Comparison of ENCODE assay signal across 1 cellular context in the genomic region with DNA sequence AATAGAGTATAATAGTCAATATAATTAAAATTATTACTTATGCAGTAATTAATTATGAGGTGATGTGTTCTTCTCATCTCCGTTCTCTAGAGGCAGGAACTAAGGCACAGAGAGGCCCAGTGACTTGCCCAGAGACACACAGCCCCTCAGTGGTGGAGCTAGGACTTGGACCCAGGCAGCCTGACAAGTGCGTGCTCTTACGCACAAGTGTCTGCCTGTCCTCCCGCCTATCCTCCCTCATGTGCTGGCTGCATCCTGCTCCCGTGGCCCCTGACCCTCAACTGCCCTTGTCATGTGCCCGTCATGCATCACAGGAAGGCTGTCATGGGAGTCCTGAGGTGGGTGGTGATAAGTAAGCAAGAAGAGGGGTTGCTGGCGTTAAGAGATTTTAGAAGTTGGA.
TF ChIP-seq lines count a peak whose summit lies in the region.

No MANE protein-coding gene starts in this region.

TF ChIP-seq in HEK293, 187 proteins besides CTCF, POLR2A, EP300 and RAD21:
- TF ChIP-seq ZBTB17 (tag by site-specific recombination; IDR thresholded peaks at IDR 0.05) (no peak), ZNF768 (tag by site-specific recombination; IDR thresholded peaks at IDR 0.05) (0 out of 2 replicates have a peak, but pooled peaks have one; percentile 17)
